1 cellular context compared by ENCODE assay signal in the genomic region with DNA sequence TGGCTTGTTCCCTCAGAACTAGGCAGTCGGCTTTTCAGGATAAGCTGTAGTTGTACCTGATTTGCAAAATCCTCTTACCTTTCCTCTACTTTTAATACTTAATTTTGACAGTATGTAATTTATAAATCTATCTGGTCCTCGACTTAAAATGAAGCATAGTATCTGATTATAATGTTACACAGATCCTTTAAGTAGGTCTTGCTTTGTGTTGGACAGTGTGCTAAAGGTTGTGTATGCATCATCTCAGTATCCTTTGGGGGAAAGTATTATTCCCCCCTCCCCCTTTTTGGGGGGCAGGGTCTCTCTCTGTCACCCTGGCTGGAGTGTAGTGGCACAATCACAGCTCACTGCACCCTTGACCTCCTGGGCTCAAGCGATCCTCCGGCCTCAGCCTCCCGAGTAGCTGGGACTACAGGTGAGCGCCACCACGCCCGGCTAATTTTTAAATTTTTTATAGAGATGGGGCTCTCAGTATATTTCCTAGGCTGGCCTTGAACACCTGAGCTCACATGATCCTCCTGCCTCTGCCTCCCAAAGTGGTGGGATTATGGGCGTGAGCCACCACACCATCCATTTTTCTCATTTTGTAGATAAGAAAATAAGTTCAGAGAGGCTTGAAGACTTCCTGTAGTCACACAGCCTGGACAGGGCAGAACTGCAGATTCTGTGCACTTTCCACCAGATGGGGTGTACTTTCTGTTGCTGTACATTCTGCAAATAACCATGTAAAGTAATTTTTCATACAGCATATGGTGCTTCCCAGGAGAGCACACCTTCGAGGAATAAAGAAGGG.
TF ChIP-seq lines count a peak whose summit lies in the region.

No MANE protein-coding gene starts in this region.

TF ChIP-seq in H1, 55 proteins besides CTCF, POLR2A, EP300 and RAD21:
- no peak for TF ChIP-seq SIX5 (IDR thresholded peaks at IDR 0.05; ENCODE audit: low read depth, low read length)
- TF ChIP-seq, protein P1, sequence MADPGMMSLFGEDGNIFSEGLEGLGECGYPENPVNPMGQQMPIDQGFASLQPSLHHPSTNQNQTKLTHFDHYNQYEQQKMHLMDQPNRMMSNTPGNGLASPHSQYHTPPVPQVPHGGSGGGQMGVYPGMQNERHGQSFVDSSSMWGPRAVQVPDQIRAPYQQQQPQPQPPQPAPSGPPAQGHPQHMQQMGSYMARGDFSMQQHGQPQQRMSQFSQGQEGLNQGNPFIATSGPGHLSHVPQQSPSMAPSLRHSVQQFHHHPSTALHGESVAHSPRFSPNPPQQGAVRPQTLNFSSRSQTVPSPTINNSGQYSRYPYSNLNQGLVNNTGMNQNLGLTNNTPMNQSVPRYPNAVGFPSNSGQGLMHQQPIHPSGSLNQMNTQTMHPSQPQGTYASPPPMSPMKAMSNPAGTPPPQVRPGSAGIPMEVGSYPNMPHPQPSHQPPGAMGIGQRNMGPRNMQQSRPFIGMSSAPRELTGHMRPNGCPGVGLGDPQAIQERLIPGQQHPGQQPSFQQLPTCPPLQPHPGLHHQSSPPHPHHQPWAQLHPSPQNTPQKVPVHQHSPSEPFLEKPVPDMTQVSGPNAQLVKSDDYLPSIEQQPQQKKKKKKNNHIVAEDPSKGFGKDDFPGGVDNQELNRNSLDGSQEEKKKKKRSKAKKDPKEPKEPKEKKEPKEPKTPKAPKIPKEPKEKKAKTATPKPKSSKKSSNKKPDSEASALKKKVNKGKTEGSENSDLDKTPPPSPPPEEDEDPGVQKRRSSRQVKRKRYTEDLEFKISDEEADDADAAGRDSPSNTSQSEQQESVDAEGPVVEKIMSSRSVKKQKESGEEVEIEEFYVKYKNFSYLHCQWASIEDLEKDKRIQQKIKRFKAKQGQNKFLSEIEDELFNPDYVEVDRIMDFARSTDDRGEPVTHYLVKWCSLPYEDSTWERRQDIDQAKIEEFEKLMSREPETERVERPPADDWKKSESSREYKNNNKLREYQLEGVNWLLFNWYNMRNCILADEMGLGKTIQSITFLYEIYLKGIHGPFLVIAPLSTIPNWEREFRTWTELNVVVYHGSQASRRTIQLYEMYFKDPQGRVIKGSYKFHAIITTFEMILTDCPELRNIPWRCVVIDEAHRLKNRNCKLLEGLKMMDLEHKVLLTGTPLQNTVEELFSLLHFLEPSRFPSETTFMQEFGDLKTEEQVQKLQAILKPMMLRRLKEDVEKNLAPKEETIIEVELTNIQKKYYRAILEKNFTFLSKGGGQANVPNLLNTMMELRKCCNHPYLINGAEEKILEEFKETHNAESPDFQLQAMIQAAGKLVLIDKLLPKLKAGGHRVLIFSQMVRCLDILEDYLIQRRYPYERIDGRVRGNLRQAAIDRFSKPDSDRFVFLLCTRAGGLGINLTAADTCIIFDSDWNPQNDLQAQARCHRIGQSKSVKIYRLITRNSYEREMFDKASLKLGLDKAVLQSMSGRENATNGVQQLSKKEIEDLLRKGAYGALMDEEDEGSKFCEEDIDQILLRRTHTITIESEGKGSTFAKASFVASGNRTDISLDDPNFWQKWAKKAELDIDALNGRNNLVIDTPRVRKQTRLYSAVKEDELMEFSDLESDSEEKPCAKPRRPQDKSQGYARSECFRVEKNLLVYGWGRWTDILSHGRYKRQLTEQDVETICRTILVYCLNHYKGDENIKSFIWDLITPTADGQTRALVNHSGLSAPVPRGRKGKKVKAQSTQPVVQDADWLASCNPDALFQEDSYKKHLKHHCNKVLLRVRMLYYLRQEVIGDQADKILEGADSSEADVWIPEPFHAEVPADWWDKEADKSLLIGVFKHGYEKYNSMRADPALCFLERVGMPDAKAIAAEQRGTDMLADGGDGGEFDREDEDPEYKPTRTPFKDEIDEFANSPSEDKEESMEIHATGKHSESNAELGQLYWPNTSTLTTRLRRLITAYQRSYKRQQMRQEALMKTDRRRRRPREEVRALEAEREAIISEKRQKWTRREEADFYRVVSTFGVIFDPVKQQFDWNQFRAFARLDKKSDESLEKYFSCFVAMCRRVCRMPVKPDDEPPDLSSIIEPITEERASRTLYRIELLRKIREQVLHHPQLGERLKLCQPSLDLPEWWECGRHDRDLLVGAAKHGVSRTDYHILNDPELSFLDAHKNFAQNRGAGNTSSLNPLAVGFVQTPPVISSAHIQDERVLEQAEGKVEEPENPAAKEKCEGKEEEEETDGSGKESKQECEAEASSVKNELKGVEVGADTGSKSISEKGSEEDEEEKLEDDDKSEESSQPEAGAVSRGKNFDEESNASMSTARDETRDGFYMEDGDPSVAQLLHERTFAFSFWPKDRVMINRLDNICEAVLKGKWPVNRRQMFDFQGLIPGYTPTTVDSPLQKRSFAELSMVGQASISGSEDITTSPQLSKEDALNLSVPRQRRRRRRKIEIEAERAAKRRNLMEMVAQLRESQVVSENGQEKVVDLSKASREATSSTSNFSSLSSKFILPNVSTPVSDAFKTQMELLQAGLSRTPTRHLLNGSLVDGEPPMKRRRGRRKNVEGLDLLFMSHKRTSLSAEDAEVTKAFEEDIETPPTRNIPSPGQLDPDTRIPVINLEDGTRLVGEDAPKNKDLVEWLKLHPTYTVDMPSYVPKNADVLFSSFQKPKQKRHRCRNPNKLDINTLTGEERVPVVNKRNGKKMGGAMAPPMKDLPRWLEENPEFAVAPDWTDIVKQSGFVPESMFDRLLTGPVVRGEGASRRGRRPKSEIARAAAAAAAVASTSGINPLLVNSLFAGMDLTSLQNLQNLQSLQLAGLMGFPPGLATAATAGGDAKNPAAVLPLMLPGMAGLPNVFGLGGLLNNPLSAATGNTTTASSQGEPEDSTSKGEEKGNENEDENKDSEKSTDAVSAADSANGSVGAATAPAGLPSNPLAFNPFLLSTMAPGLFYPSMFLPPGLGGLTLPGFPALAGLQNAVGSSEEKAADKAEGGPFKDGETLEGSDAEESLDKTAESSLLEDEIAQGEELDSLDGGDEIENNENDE (IDR thresholded peaks at IDR 0.05; ENCODE audit: insufficient replicate concordance, low read length) = no peak
- no peak for TF ChIP-seq CBX5 (IDR thresholded peaks at IDR 0.05; ENCODE audit: low read depth, low read length)
- no peak for TF ChIP-seq GABPA (IDR thresholded peaks at IDR 0.05; ENCODE audit: borderline replicate concordance, insufficient read depth, low read length)
- TF ChIP-seq RXRA (IDR thresholded peaks at IDR 0.05; ENCODE audit: insufficient read depth, low read depth, low read length) = no peak
- TF ChIP-seq POU5F1 (IDR thresholded peaks at IDR 0.05; ENCODE audit: low read depth, low read length) = no peak
- no peak for TF ChIP-seq EZH2 (IDR thresholded peaks at IDR 0.05; ENCODE audit: low read depth, low read length, severe bottlenecking)
- no peak for TF ChIP-seq CTBP2 (IDR thresholded peaks at IDR 0.05; ENCODE audit: borderline replicate concordance, insufficient read depth, insufficient read length, low read length)
- no peak for TF ChIP-seq SP2 (IDR thresholded peaks at IDR 0.05; ENCODE audit: low read length)
- no peak for TF ChIP-seq KDM5A (IDR thresholded peaks at IDR 0.05; ENCODE audit: low read length)
- TF ChIP-seq SRF (IDR thresholded peaks at IDR 0.05; ENCODE audit: low read depth, low read length) = no peak
- no peak for TF ChIP-seq KDM1A (IDR thresholded peaks at IDR 0.05; ENCODE audit: borderline replicate concordance, low read length)
- TF ChIP-seq TAF7 (optimal IDR thresholded peaks at IDR 0.05; ENCODE audit: borderline replicate concordance, low read depth, low read length) = no peak
- no peak for TF ChIP-seq JUN (IDR thresholded peaks at IDR 0.05; ENCODE audit: low read depth, low read length)
- TF ChIP-seq, protein P2, sequence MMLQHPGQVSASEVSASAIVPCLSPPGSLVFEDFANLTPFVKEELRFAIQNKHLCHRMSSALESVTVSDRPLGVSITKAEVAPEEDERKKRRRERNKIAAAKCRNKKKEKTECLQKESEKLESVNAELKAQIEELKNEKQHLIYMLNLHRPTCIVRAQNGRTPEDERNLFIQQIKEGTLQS (IDR thresholded peaks at IDR 0.05; ENCODE audit: insufficient read depth, low read depth, low read length) = no peak
- TF ChIP-seq, protein P3, sequence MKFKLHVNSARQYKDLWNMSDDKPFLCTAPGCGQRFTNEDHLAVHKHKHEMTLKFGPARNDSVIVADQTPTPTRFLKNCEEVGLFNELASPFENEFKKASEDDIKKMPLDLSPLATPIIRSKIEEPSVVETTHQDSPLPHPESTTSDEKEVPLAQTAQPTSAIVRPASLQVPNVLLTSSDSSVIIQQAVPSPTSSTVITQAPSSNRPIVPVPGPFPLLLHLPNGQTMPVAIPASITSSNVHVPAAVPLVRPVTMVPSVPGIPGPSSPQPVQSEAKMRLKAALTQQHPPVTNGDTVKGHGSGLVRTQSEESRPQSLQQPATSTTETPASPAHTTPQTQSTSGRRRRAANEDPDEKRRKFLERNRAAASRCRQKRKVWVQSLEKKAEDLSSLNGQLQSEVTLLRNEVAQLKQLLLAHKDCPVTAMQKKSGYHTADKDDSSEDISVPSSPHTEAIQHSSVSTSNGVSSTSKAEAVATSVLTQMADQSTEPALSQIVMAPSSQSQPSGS (IDR thresholded peaks at IDR 0.05; ENCODE audit: low read length) = no peak
- no peak for TF ChIP-seq SP1 (IDR thresholded peaks at IDR 0.05; ENCODE audit: low read depth, low read length)
- TF ChIP-seq PHF8 (conservative IDR thresholded peaks at IDR 0.05; ENCODE audit: low read depth, low read length) = no peak
